ENCODE assay signal across 34 cellular contexts in the genomic region with DNA sequence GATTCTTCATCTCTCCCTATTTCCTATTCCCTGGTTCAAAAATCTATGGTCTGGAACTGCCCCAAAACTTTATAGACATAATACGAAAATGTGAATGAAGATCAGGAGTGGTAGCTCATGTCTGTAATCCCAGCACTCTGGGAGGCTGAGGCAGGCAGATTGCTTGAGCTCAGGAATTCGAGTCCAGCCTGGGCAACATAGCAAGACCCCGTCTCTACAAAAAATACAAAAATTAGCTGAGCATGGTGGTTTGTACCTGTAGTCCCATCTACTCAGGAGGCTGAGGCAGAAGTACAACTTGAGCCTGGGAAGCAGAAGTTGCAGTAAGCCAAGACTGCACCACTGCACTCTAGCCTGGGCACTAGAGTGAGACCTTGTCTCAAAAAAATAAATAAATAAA. TPM values are rescaled to one million over a fixed set of nuclear protein-coding genes. Genes with fewer than 3 reads are reported as not detected.
DNase-seq lines count a peak whose midpoint lies in the region; ATAC-seq, FAIRE-seq and TF ChIP-seq lines count a peak whose summit lies in the region.
"Had no signal": no experiment of that assay in that cellular context is flagged by ENCODE, and none has a peak within 500 bp of the region (broad histone marks: within the 10 kb centered on the region; RNA-seq: fewer than 3 reads in every experiment).

No MANE protein-coding gene starts in this region.

- in situ Hi-C loops in HepG2 (cut with HindIII; ENCODE audit: extremely low pct_ligation_motif_present, low pct_unique_long_range_greater_than_20kb) = loop anchor here (25.0 kb wide), 1 partner anchor 944 kb away; no protein-coding TSS in a partner anchor

- H3K27me3 Mint-ChIP-seq in WTC11 (ENCODE audit: low read depth) = no peaks in the 10 kb centered on the region
- H3K27me3 Mint-ChIP-seq: B cell; CD4-positive, alpha-beta memory T cell; CD4-positive, alpha-beta T cell; CD4-positive, CD25-positive, alpha-beta regulatory T cell; CD8-positive, alpha-beta memory T cell had no signal

- intact Hi-C loops in HepG2 (cut with micrococcal nuclease; ENCODE audit: unreplicated experiment) = no loop called here
- intact Hi-C loops in right lobe of liver (cut with DNase I) = no loop called here

- peaks cover 32% of the 10 kb centered on the region for H3K36me3 Mint-ChIP-seq in WTC11
- H3K36me3 Mint-ChIP-seq: CD4-positive, alpha-beta memory T cell; CD4-positive, CD25-positive, alpha-beta regulatory T cell; CD8-positive, alpha-beta memory T cell; CD8-positive, alpha-beta T cell had no signal

- TF ChIP-seq RAD21 in HepG2 (CRISPR knock-in tag; IDR thresholded peaks at IDR 0.05) = no peak

- H3K36me3 ChIP-seq in HepG2 (replicated peaks in 1 of 2; ENCODE audit: control insufficient read depth in 1 of 2, insufficient read depth in 2 of 2, low read length in 2 of 2) (peaks cover 2 to 6% of the 10 kb centered on the region in 2 experiments; a peak in 1 of 5 replicates), right lobe of liver (peaks cover 0 to 3% (median 0%) of the 10 kb centered on the region in 4 donors), HEK293 (ENCODE audit: control insufficient read depth in 2 of 2, insufficient read depth in 1 of 2, low read length in 2 of 2) (peaks cover 0 to 5% of the 10 kb centered on the region in 2 experiments; a peak in 1 of 3 replicates)
- H3K36me3 ChIP-seq: BLaER1; BLaER1 treated with 17β-estradiol and CSF1 and Interleukin-3, amounts not matched to agents 10 nM and 100 nM had no signal

- no peak for TF ChIP-seq POLR2A in HepG2 (IDR thresholded peaks at IDR 0.05; ENCODE audit: insufficient read depth in 1 of 2, low read depth in 2 of 2, low read length in 2 of 2)
- TF ChIP-seq POLR2A in right lobe of liver (IDR thresholded peaks at IDR 0.05) = no peak

- no peak for DNase-seq in HepG2 (ENCODE audit: low spot score)
- DNase-seq in right lobe of liver = no peak
- DNase-seq in WTC11 (ENCODE audit: low spot score) = no peak
- no peak for DNase-seq in HK-2 (ENCODE audit: unreplicated experiment)
- no peak for DNase-seq in NCI-H2107 (lab: John Stamatoyannopoulos, UW)
- DNase-seq: 8988T; ACHN; AML-193; BE2C; C1 segment of cervical spinal cord; Caco-2; Calu3; CD4-positive, alpha-beta memory T cell; CD4-positive, alpha-beta T cell; CD4-positive, CD25-positive, alpha-beta regulatory T cell; CD8-positive, alpha-beta memory T cell; CD8-positive, alpha-beta T cell; COR-L47; DMS 273 treated with DMSO at 0.1 percent for 48 hours; DMS153; DMS53; DMS79; DMS79 treated with DMSO at 0.1 percent for 48 hours; DND-41; EL had no signal

- ATAC-seq in HepG2 (no peak), right lobe of liver (no peak), WTC11 (no peak)
- ATAC-seq: A549; CD8-positive, alpha-beta T cell had no signal

- no TSS peak for BruUV-seq in HepG2 (replicated peaks; lab: Mats Ljungman, UMichigan)

- peaks cover 12% of the 10 kb centered on the region for H3K4me1 Mint-ChIP-seq in WTC11
- H3K4me1 Mint-ChIP-seq: B cell; CD14-positive monocyte; CD4-positive, alpha-beta memory T cell; CD4-positive, CD25-positive, alpha-beta regulatory T cell; CD8-positive, alpha-beta memory T cell had no signal

- no peak overlapping the region for H3K4me2 ChIP-seq in HepG2 (ENCODE audit: low read depth, low read length)
- H3K4me2 ChIP-seq: A549; BLaER1; BLaER1 treated with 17β-estradiol and CSF1 and Interleukin-3, amounts not matched to agents 10 nM and 100 nM had no signal

- H3K27me3 ChIP-seq in HepG2 (ENCODE audit: control insufficient read depth in 1 of 2, insufficient read depth in 2 of 2, low read length in 2 of 2) = no peaks in the 10 kb centered on the region
- H3K27me3 ChIP-seq in right lobe of liver = no peaks in the 10 kb centered on the region
- H3K27me3 ChIP-seq: BE2C; BLaER1; BLaER1 treated with 17β-estradiol and CSF1 and Interleukin-3, amounts not matched to agents 10 nM and 100 nM had no signal

- no peak overlapping the region for H3K4me3 Mint-ChIP-seq in WTC11
- H3K4me3 Mint-ChIP-seq: B cell; CD14-positive monocyte; CD4-positive, alpha-beta memory T cell; CD4-positive, alpha-beta T cell; CD4-positive, CD25-positive, alpha-beta regulatory T cell; CD8-positive, alpha-beta memory T cell; CD8-positive, alpha-beta T cell had no signal

- no peaks in the 10 kb centered on the region; the same call in 1 of the 2 replicates for H4K20me1 ChIP-seq in HepG2 (ENCODE audit: insufficient read depth, low read length)
- H4K20me1 ChIP-seq: BLaER1; BLaER1 treated with 17β-estradiol and CSF1 and Interleukin-3, amounts not matched to agents 10 nM and 100 nM had no signal

- WGBS in HepG2 (ENCODE audit: low lambda C conversion rate) = 98% methylated on average over 3 of the region's 3 CpGs
- WGBS in right lobe of liver (ENCODE audit: insufficient coverage, low coverage, low lambda C conversion rate, missing lambda C conversion rate) = 84% methylated on average over 3 of the region's 3 CpGs

- H3K9me3 ChIP-seq in HepG2 (ENCODE audit: low read length) (no peaks in the 10 kb centered on the region), right lobe of liver (no peaks in the 10 kb centered on the region), HEK293 (ENCODE audit: control insufficient read depth, insufficient read depth, low read depth, low read length) (no peaks in the 10 kb centered on the region)
- H3K9me3 ChIP-seq: A549, BE2C had no signal

- TF ChIP-seq EP300 in HepG2 (IDR thresholded peaks at IDR 0.05; ENCODE audit: low read depth in 2 of 2, low read length in 2 of 2) (no peak), HepG2 (CRISPR knock-in tag; IDR thresholded peaks at IDR 0.05; ENCODE audit: borderline replicate concordance) (no peak)

- H3K9ac ChIP-seq in HepG2 (ENCODE audit: insufficient read depth, low read depth, low read length) = no peak overlapping the region
- H3K9ac ChIP-seq: BLaER1; BLaER1 treated with 17β-estradiol and CSF1 and Interleukin-3, amounts not matched to agents 10 nM and 100 nM had no signal

- no peaks in the 10 kb centered on the region for H3K79me2 ChIP-seq in HepG2 (ENCODE audit: insufficient read depth, low read length)

- H3K27ac Mint-ChIP-seq in WTC11 = no peak overlapping the region
- H3K27ac Mint-ChIP-seq: B cell; CD14-positive monocyte; CD4-positive, alpha-beta memory T cell; CD4-positive, alpha-beta T cell; CD4-positive, CD25-positive, alpha-beta regulatory T cell; CD8-positive, alpha-beta memory T cell; CD8-positive, alpha-beta T cell had no signal

- CTCF ChIA-PET in HepG2 (lab: Yijun Ruan, JAX; ENCODE audit: low intra/inter-chr PET ratio, low total read pairs) (no interaction called here), HEK293 (lab: Yijun Ruan, JAX) (interaction anchor here (0.7 to 3.5 kb wide), 3 partner anchors 24 to 800 kb away, joined by 3 to 40 read pairs (median 3); no protein-coding TSS in a partner anchor), WTC11 (lab: Charles Lee) (no interaction called here)

- H3K4me1 ChIP-seq in HepG2 (ENCODE audit: insufficient read depth, low read length) (peaks cover 16% of the 10 kb centered on the region), right lobe of liver (peaks cover 0 to 4% (median 0%) of the 10 kb centered on the region in 4 donors), HEK293 (ENCODE audit: control insufficient read depth, insufficient read depth, low read length) (peaks cover 4% of the 10 kb centered on the region; the same call in 1 of the 2 replicates)
- H3K4me1 ChIP-seq: A549; BE2C; BLaER1; BLaER1 treated with 17β-estradiol and CSF1 and Interleukin-3, amounts not matched to agents 10 nM and 100 nM had no signal

- H3K27ac ChIP-seq in HepG2 (ENCODE audit: extremely low read length, insufficient read depth, low read length) = no peak overlapping the region
- H3K27ac ChIP-seq in right lobe of liver = no peak overlapping the region
- no peak overlapping the region for H3K27ac ChIP-seq in HEK293 (ENCODE audit: extremely low read depth, low read depth, low read length)
- H3K27ac ChIP-seq: 22Rv1; A549; BLaER1; BLaER1 treated with 17β-estradiol and CSF1 and Interleukin-3, amounts not matched to agents 10 nM and 100 nM; C4-2B had no signal

- peaks cover 24% of the 10 kb centered on the region for H3K9me3 Mint-ChIP-seq in WTC11

- FAIRE-seq in HepG2 (lab: Jason Lieb, UNC) = no peak
- FAIRE-seq: A549, D721Med had no signal

- no peak overlapping the region for H2AFZ ChIP-seq in HepG2 (ENCODE audit: low read length)

- H3K4me3 ChIP-seq in HepG2 (replicated peaks in 1 of 3; ENCODE audit: insufficient read depth in 1 of 3, low read depth in 2 of 3, low read length in 3 of 3) (no peak overlapping the region), right lobe of liver (no peak overlapping the region), HEK293 (ENCODE audit: low read depth, low read length) (no peak overlapping the region)
- H3K4me3 ChIP-seq: A549; BLaER1; BLaER1 treated with 17β-estradiol and CSF1 and Interleukin-3, amounts not matched to agents 10 nM and 100 nM had no signal

- TF ChIP-seq CTCF in HepG2 (CRISPR knock-in tag; IDR thresholded peaks at IDR 0.05) (no peak), right lobe of liver (IDR thresholded peaks at IDR 0.05) (no peak), HEK293 (tag by site-specific recombination; IDR thresholded peaks at IDR 0.05) (no peak), WTC11 (IDR thresholded peaks at IDR 0.05) (no peak)

- POLR2A ChIA-PET in HepG2 (lab: Yijun Ruan, JAX) (no interaction called here), HEK293 (lab: Yijun Ruan, JAX) (no interaction called here), WTC11 (lab: Charles Lee) (no interaction called here)

RNA-seq across cellular contexts. Expression of gene UGGT2, which starts 35.1 kb away (rescaled TPM):
- total RNA-seq in HepG2 (2016; rRNA removed; fragmentation: Illumina TruSeq; extraction: Trizol) (14.9 and 27.1 TPM in 2 replicates), right lobe of liver (10 to 100 TPM in 3 of 6 experiments, 1 to 10 TPM in 3; 8.2 to 17.1 (median 10.3) TPM), WTC11 (2021) (31.1 to 32.3 TPM (median 32.0 TPM) in 3 replicates)
- total RNA-seq in HepG2 (2016; cell fraction: cytosol; rRNA removed; fragmentation: Illumina TruSeq; extraction: Trizol; ENCODE audit: low read depth) = 40.7 and 48.1 TPM in 2 replicates
- 14.2 and 31.4 TPM in 2 replicates for total RNA-seq in HepG2 (2016; cell fraction: insoluble cytoplasmic fraction; rRNA removed; fragmentation: Illumina TruSeq; extraction: Trizol)
- total RNA-seq in HepG2 (2016; cell fraction: membrane; rRNA removed; fragmentation: Illumina TruSeq; extraction: Trizol) = 9.9 and 12.8 TPM in 2 replicates
- total RNA-seq in HepG2 (2016; cell fraction: nucleus; rRNA removed; fragmentation: Illumina TruSeq; extraction: Trizol) = 91.9 and 94.0 TPM in 2 replicates
- 13.2 and 13.7 TPM in 2 replicates for polyA plus RNA-seq in HepG2 (2011; rRNA removed)
- 4.4 and 6.6 TPM in 2 replicates for polyA plus RNA-seq in HepG2 (2011; cell fraction: cytosol; rRNA removed)
- 11.2 and 15.0 TPM in 2 replicates for polyA plus RNA-seq in HepG2 (2011; cell fraction: nucleus; rRNA removed)
- 16.8 and 17.7 TPM in 2 replicates for polyA plus RNA-seq in HepG2 (2012)
- polyA plus RNA-seq in HepG2 (2016; cell fraction: cytosol; fragmentation: Illumina TruSeq; extraction: Trizol; ENCODE audit: low read depth) = 0.51 and 0.80 TPM in 2 replicates
- 5.1 and 6.2 TPM in 2 replicates for polyA plus RNA-seq in HepG2 (2016; cell fraction: insoluble cytoplasmic fraction; fragmentation: Illumina TruSeq; extraction: Trizol; ENCODE audit: low read depth)
- polyA plus RNA-seq in HepG2 (2016; cell fraction: membrane; fragmentation: Illumina TruSeq; extraction: Trizol; ENCODE audit: low read depth) = 0.60 and 1.2 TPM in 2 replicates
- 32.7 and 36.1 TPM in 2 replicates for polyA plus RNA-seq in HepG2 (2016; cell fraction: nucleus; fragmentation: Illumina TruSeq; extraction: Trizol; ENCODE audit: insufficient read depth, low read depth)
- polyA minus RNA-seq in HepG2 (2011; rRNA and poly(A)+ RNA removed; ENCODE audit: low replicate concordance) = 15.9 and 44.6 TPM in 2 replicates
- polyA minus RNA-seq in HepG2 (2011; cell fraction: cytosol; rRNA and poly(A)+ RNA removed) = 17.1 and 18.8 TPM in 2 replicates
- polyA minus RNA-seq in HepG2 (2011; cell fraction: nucleus; rRNA and poly(A)+ RNA removed) = 125 and 132 TPM in 2 replicates
- total RNA-seq: CD4-positive, alpha-beta memory T cell; CD8-positive, alpha-beta T cell had no signal
- polyA plus RNA-seq: CD4-positive, alpha-beta memory T cell; CD8-positive, alpha-beta memory T cell had no signal

Comparison
In these comparisons a context has a peak if more than half of its experiments do, and no peak if none do; other contexts are left out.
1. Of the 63 proteins assayed by ChIP-seq in both HepG2 and HEK293: peak only in HepG2: none; only in HEK293: none; in both: ZNF121; in neither: 62.